ENCODE assay signal across 9 cellular contexts in genomic region chr10:81874878-81875679, GRCh38. TPM values are rescaled to one million over a fixed set of nuclear protein-coding genes. Genes with fewer than 3 reads are reported as not detected.
DNase-seq lines count a peak whose midpoint lies in the region; TF ChIP-seq lines count a peak whose summit lies in the region.
"Had no signal": no experiment of that assay in that cellular context is flagged by ENCODE, and none has a peak within 500 bp of the region (broad histone marks: within the 10 kb centered on the region; RNA-seq: fewer than 3 reads in every experiment).

TSS of gene NRG3 (plus strand) at chr10:81875194.

- TF ChIP-seq POLR2A in sigmoid colon (IDR thresholded peaks at IDR 0.05): no peak

- intact Hi-C loops in sigmoid colon (cut with DNase I): no loop called here

- WGBS in sigmoid colon, 2 donors: 2 to 4% methylated on average over 106 to 110 of the region's 110 CpGs

- H3K4me1 ChIP-seq in NT2/D1 (ENCODE audit: insufficient read depth, insufficient read length) (no peaks in the 10 kb centered on the region), right atrium auricular region (peaks cover 0 to 26% of the 10 kb centered on the region in 2 donors), sigmoid colon (peaks cover 0 to 22% (median 21%) of the 10 kb centered on the region in 4 donors)

- no peak within 1 kb of the TSS for H3K27ac ChIP-seq in right atrium auricular region
- H3K27ac ChIP-seq in sigmoid colon: no peak within 1 kb of the TSS

- H3K9me3 ChIP-seq in NT2/D1 (ENCODE audit: insufficient read depth, low read length) (no peaks in the 10 kb centered on the region), right atrium auricular region (no peaks in the 10 kb centered on the region), sigmoid colon (no peaks in the 10 kb centered on the region)

- H3K9ac ChIP-seq in NT2/D1 (ENCODE audit: insufficient read length, low read depth): peak within 1 kb of the TSS; percentile 61

- H3K27me3 ChIP-seq in NT2/D1 (ENCODE audit: insufficient read depth, insufficient read length): peaks cover 58% of the 10 kb centered on the region
- peaks cover 13 to 20% of the 10 kb centered on the region in 2 donors for H3K27me3 ChIP-seq in right atrium auricular region
- H3K27me3 ChIP-seq in sigmoid colon: peaks cover 22 to 80% (median 39%) of the 10 kb centered on the region in 3 donors

- no peak for TF ChIP-seq CTCF in right atrium auricular region (IDR thresholded peaks at IDR 0.05)
- no peak for TF ChIP-seq CTCF in sigmoid colon (IDR thresholded peaks at IDR 0.05)
- TF ChIP-seq CTCF in GM10266 (IDR thresholded peaks at IDR 0.05; ENCODE audit: control insufficient read depth, insufficient read depth, low read depth, missing control alignments): no peak

- H3K36me3 ChIP-seq in NT2/D1 (ENCODE audit: insufficient read depth, insufficient read length, low read length) (no peaks in the 10 kb centered on the region), right atrium auricular region (no peaks in the 10 kb centered on the region), sigmoid colon (no peaks in the 10 kb centered on the region)

- no peak for TF ChIP-seq EP300 in sigmoid colon (IDR thresholded peaks at IDR 0.05)

- H3K4me3 ChIP-seq in NT2/D1 (ENCODE audit: insufficient read length, low read depth) (peak within 1 kb of the TSS; percentile 57), right atrium auricular region (peak within 1 kb of the TSS; percentile 6 to 45), sigmoid colon (peak within 1 kb of the TSS in 3 of 4 donors; percentile 31 to 49 (median 46))

- DNase-seq in NCI-H2171 treated with DMSO at 0.1 percent for 48 hours (lab: John Stamatoyannopoulos, UW): peak; percentile 13
- no peak for DNase-seq in NCI-H2171 (lab: John Stamatoyannopoulos, UW)
- DNase-seq in NT2/D1 (ENCODE audit: low read depth, low spot score): no peak
- no peak for DNase-seq in right atrium auricular region (ENCODE audit: low spot score)
- no peak for DNase-seq in sigmoid colon
- no peak for DNase-seq in Ammon's horn (ENCODE audit: low spot score)
- DNase-seq in NCI-H1436 treated with DMSO at 0.1 percent for 48 hours (lab: John Stamatoyannopoulos, UW): no peak
- DNase-seq in GM10266 (ENCODE audit: extremely low spot score): no peak

RNA-seq across cellular contexts. Expression of gene NRG3, which starts in this region (rescaled TPM):
- total RNA-seq in right atrium auricular region: 1 to 10 TPM in 1 of 2 donors, under 1 TPM in 1; 0.70 to 1.4 TPM
- total RNA-seq in sigmoid colon: 1 to 10 TPM in 2 of 4 donors, under 1 TPM in 2; 0.41 to 2.2 (median 1.5) TPM
- under 1 TPM in 1 of 3 donors, not detected in 2; 0.17 TPM for polyA plus RNA-seq in sigmoid colon
- polyA plus RNA-seq: AG04450 had no signal
